Comparison of ENCODE assay signal across 18 cellular contexts in genomic region chr3:59017617-59017984, GRCh38. TPM values are rescaled to one million over a fixed set of nuclear protein-coding genes. Genes with fewer than 3 reads are reported as not detected.
"Had no signal": no experiment of that assay in that cellular context is flagged by ENCODE, and none has a peak within 500 bp of the region (broad histone marks: within the 10 kb centered on the region; RNA-seq: fewer than 3 reads in every experiment).

No MANE protein-coding gene starts in this region.

- H3K27ac ChIP-seq: dorsolateral prefrontal cortex, parathyroid adenoma, transverse colon had no signal

- DNase-seq: activated CD4-positive, CD25-positive, alpha-beta regulatory T cell treated with anti-CD3 and anti-CD28 coated beads, Interleukin-2, amount 50 U/mL, for 72 hours; activated naive CD4-positive, alpha-beta T cell; activated T-cell treated with anti-CD3 and anti-CD28 coated beads for 4 hours; aorta; dorsolateral prefrontal cortex; hypothalamus; naive B cell; stimulated activated CD4-positive, alpha-beta T cell treated with anti-CD3 and anti-CD28 coated beads, Interleukin-15, amount 100 ng/mL, for 24 hours; stimulated activated CD4-positive, alpha-beta T cell treated with anti-CD3 and anti-CD28 coated beads, Interleukin-4, amount 100 ng/mL, for 1 hour; stimulated activated naive CD4-positive, alpha-beta T cell treated with Interleukin-2 at 50 U/mL for 16 hours; substantia nigra; T-helper 1 cell; T1000; transverse colon had no signal

- H3K9me3 ChIP-seq: transverse colon had no signal

- H3K9ac ChIP-seq: parathyroid adenoma had no signal

- H3K27me3 ChIP-seq: dorsolateral prefrontal cortex, transverse colon had no signal

- H2AFZ ChIP-seq: parathyroid adenoma had no signal

- FAIRE-seq: bronchial epithelial cell had no signal

- ATAC-seq: SK-N-SH treated with all-trans-retinoic acid at 6 μM for 48 hours had no signal

- H3K4me3 ChIP-seq: dorsolateral prefrontal cortex, lung, transverse colon had no signal

- H3K36me3 ChIP-seq: transverse colon had no signal

- H3K4me1 ChIP-seq: parathyroid adenoma, transverse colon had no signal

RNA-seq across cellular contexts. Expression of gene CFAP20DC, which starts 32.2 kb away (rescaled TPM):
- polyA plus RNA-seq: aorta had no signal
